7 cellular contexts compared by ENCODE assay signal in the genomic region with DNA sequence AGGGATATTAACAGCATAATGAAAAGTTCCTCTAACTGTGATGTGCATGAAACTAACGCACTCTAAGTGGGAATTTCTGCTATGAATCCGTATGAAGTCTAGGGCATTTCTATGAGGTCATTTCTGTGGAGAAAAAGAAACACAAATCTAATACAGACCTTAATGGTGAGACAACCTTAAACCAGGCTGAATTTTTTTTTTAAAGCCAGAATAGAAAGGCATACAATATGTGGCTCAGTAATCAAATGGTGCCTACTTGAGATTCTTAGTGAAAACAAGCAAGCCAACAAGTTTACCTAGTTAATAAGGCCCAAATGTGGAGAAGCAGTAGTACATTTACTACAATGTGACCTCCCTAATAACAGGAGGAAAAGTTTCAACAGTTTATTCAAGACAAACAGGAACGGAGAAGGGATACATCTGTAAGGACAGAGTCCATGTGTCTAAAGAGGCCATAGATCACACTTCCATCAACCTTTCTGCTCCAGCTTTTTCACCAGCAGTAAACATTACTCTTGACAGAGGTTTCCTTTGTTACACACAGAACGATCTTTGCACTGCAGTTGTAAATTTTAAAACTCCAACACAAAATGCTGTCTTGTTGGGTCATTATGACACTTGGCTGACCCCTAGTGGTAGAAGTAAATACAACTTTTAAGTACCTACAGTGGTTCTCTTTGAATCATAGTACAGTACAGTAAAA. TPM values are rescaled to one million over a fixed set of nuclear protein-coding genes. Genes with fewer than 3 reads are reported as not detected.
DNase-seq lines count a peak whose midpoint lies in the region; ATAC-seq, FAIRE-seq and TF ChIP-seq lines count a peak whose summit lies in the region.

No MANE protein-coding gene starts in this region.

- H4K20me1 ChIP-seq in mammary epithelial cell (ENCODE audit: insufficient read depth, low read length), result no peaks in the 10 kb centered on the region

- peaks cover 2% of the 10 kb centered on the region for H3K36me3 ChIP-seq in mammary epithelial cell (ENCODE audit: insufficient read depth, low read length)

- no peaks in the 10 kb centered on the region for H3K27me3 Mint-ChIP-seq in stimulated activated naive B cell treated with anti-CD40 and anti-IgM and Interleukin-4, amounts not matched to agents 10 μg/mL and 1 μg/mL and 100 μg/mL, for 72 hours

- H3K4me2 ChIP-seq in mammary epithelial cell (ENCODE audit: insufficient read depth, low read depth, low read length), result no peak overlapping the region

- CTCF ChIA-PET in mammary epithelial cell (lab: Charles Lee; ENCODE audit: low non-redundant PET), result no interaction called here

- H3K36me3 Mint-ChIP-seq in stimulated activated naive B cell treated with anti-CD40 and anti-IgM and Interleukin-4, amounts not matched to agents 10 μg/mL and 1 μg/mL and 100 μg/mL, for 72 hours, result peaks cover 20 to 26% of the 10 kb centered on the region in 2 donors

- WGBS in mammary epithelial cell (ENCODE audit: low coverage, missing lambda C conversion rate), result 73% methylated on average over 4 of the region's 4 CpGs

- no peaks in the 10 kb centered on the region for H3K9me3 Mint-ChIP-seq in stimulated activated naive B cell treated with anti-CD40 and anti-IgM and Interleukin-4, amounts not matched to agents 10 μg/mL and 1 μg/mL and 100 μg/mL, for 72 hours

- in situ Hi-C loops in mammary epithelial cell (cut with MboI; ENCODE audit: low sequenced_read_pairs in 2 of 2), result loop anchor here (5.0 kb wide), 2 partner anchors 225 to 230 kb away; no protein-coding TSS in a partner anchor

- TF ChIP-seq CTCF in mammary epithelial cell (conservative IDR thresholded peaks at IDR 0.05 in 1 of 2, IDR thresholded peaks at IDR 0.05 in 1 of 2; ENCODE audit: extremely low read depth in 1 of 2, insufficient read depth in 1 of 2, low read depth in 1 of 2, low read length in 2 of 2), result peak; percentile 67 to 68

- no peak overlapping the region for H2AFZ ChIP-seq in mammary epithelial cell (ENCODE audit: low read depth, low read length)

- H3K27me3 ChIP-seq in mammary epithelial cell (ENCODE audit: insufficient read depth, low read length), result no peaks in the 10 kb centered on the region

- intact Hi-C loops in mammary epithelial cell (cut with micrococcal nuclease), result loop anchor here (1.0 kb wide), 3 partner anchors 42 to 225 kb away; no protein-coding TSS in a partner anchor

- peak; percentile 92 for FAIRE-seq in islet of Langerhans (lab: Jason Lieb, UNC)

- H3K27ac Mint-ChIP-seq in stimulated activated naive B cell treated with anti-CD40 and anti-IgM and Interleukin-4, amounts not matched to agents 10 μg/mL and 1 μg/mL and 100 μg/mL, for 72 hours, result no peak overlapping the region

- H3K9ac ChIP-seq in mammary epithelial cell (ENCODE audit: insufficient read depth, low read length), result no peak overlapping the region

- H3K79me2 ChIP-seq in mammary epithelial cell (ENCODE audit: insufficient read depth, low read length), result no peaks in the 10 kb centered on the region

- no peak overlapping the region for H3K4me3 Mint-ChIP-seq in stimulated activated naive B cell treated with anti-CD40 and anti-IgM and Interleukin-4, amounts not matched to agents 10 μg/mL and 1 μg/mL and 100 μg/mL, for 72 hours

- no peaks in the 10 kb centered on the region for H3K4me1 ChIP-seq in mammary epithelial cell (ENCODE audit: insufficient read depth, low read length)

- dilution Hi-C loops in mammary epithelial cell (cut with HindIII; ENCODE audit: low sequenced_read_pairs), result no loop called here

- no peaks in the 10 kb centered on the region for H3K9me3 ChIP-seq in mammary epithelial cell (replicated peaks; ENCODE audit: insufficient read depth, low read length)

- no peak overlapping the region for H3K4me3 ChIP-seq in mammary epithelial cell (replicated peaks in 1 of 3; ENCODE audit: insufficient read depth in 1 of 3, low read depth in 2 of 3, low read length in 3 of 3)

- H3K27ac ChIP-seq in mammary epithelial cell (ENCODE audit: insufficient read depth, low read depth, low read length), result no peak overlapping the region

- no TSS peak for BruUV-seq in mammary epithelial cell (replicated peaks; lab: Mats Ljungman, UMichigan)

- DNase-seq in GM03348 (ENCODE audit: low spot score) (peak; percentile 51), NCI-H82 (lab: John Stamatoyannopoulos, UW) (peak; percentile 82), mammary epithelial cell (peak; percentile 58)
- DNase-seq in stimulated activated naive B cell treated with anti-CD40 and anti-IgM and Interleukin-4, amounts not matched to agents 10 μg/mL and 1 μg/mL and 100 μg/mL, for 72 hours, result peak; percentile 1

- ATAC-seq in GM21423 (IDR thresholded peaks at IDR 0.05; ENCODE audit: unreplicated experiment) (peak; percentile 88), HG03571 (IDR thresholded peaks at IDR 0.05; ENCODE audit: unreplicated experiment) (peak; percentile 95)
- ATAC-seq in stimulated activated naive B cell treated with anti-CD40 and anti-IgM and Interleukin-4, amounts not matched to agents 10 μg/mL and 1 μg/mL and 100 μg/mL, for 72 hours (replicated peaks), result peak; percentile 85 to 89

- peaks cover 0 to 5% of the 10 kb centered on the region in 2 donors for H3K4me1 Mint-ChIP-seq in stimulated activated naive B cell treated with anti-CD40 and anti-IgM and Interleukin-4, amounts not matched to agents 10 μg/mL and 1 μg/mL and 100 μg/mL, for 72 hours

RNA-seq across cellular contexts. Expression of gene CARNMT1, which starts 26.2 kb away (rescaled TPM):
- 10 to 100 TPM; 21.7 to 22.8 TPM for total RNA-seq in mammary epithelial cell
- polyA plus RNA-seq in mammary epithelial cell, result 8.0 TPM
- polyA minus RNA-seq in mammary epithelial cell, result 8.3 TPM

RNA-seq across cellular contexts. Expression of gene C9orf40, which starts 49.2 kb away (rescaled TPM):
- 1 to 10 TPM; 5.3 to 8.1 TPM for total RNA-seq in mammary epithelial cell
- polyA plus RNA-seq in mammary epithelial cell, result 3.0 TPM
- 4.8 TPM for polyA minus RNA-seq in mammary epithelial cell

Comparison
In these comparisons a context has a peak if more than half of its experiments do, and no peak if none do; other contexts are left out.
1. DNase-seq: peak in every context shown above with its lines; median percentile 82 in NCI-H82; 58 in mammary epithelial cell; 51 in GM03348; 1 in stimulated activated naive B cell treated with anti-CD40 and anti-IgM and Interleukin-4, amounts not matched to agents 10 μg/mL and 1 μg/mL and 100 μg/mL, for 72 hours.